28 cellular contexts compared by ENCODE assay signal in the genomic region with DNA sequence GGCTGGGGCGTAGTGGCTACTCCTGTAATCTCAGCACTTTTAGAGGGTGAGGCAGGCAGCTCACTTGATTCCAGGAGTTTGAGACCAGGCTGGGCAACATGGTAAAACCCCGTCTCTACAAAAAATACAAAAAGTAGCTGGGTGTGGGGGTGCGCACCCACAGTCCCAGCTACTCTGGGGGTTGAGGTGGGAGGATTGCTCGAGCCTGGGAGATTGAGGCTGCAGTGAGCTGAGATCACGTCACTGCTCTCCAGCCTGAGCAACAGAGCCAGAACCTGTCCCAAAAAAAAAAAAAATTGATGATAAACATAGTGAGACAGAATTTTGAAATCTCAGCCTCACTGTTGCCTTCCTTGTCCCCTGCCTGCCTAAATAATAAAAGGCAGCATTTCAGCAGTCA.
"Had no signal": no experiment of that assay in that cellular context is flagged by ENCODE, and none has a peak within 500 bp of the region (broad histone marks: within the 10 kb centered on the region; RNA-seq: fewer than 3 reads in every experiment).

No MANE protein-coding gene starts in this region.

- H3K27me3 Mint-ChIP-seq: naive thymus-derived CD8-positive, alpha-beta T cell; stimulated activated naive B cell treated with anti-CD40 and anti-IgM and Interleukin-4, amounts not matched to agents 10 μg/mL and 1 μg/mL and 100 μg/mL, for 72 hours had no signal

- DNase-seq: heart right ventricle; kidney glomerular epithelial cell; left cardiac atrium; left lung; lower lobe of right lung; mammary epithelial cell; mesenchymal stem cell; naive thymus-derived CD8-positive, alpha-beta T cell; occipital lobe; right cardiac atrium; stimulated activated CD4-positive, alpha-beta T cell treated with anti-CD3 and anti-CD28 coated beads, Interleukin-12 subunit alpha, Interleukin-12 subunit beta, amount 100 ng/mL, for 4 hours; stimulated activated CD4-positive, alpha-beta T cell treated with anti-CD3 and anti-CD28 coated beads, Interleukin-15, amount 100 ng/mL, for 24 hours; stimulated activated CD4-positive, alpha-beta T cell treated with anti-CD3 and anti-CD28 coated beads, Interleukin-2, amount 100 ng/mL, for 24 hours; stimulated activated CD4-positive, alpha-beta T cell treated with anti-CD3 and anti-CD28 coated beads, Interleukin-4, amount 100 ng/mL, for 1 hour; stimulated activated naive B cell treated with anti-CD40 and anti-IgM and Interleukin-4, amounts not matched to agents 10 μg/mL and 1 μg/mL and 100 μg/mL, for 72 hours; stimulated activated naive CD8-positive, alpha-beta T cell treated with anti-CD3 and anti-CD28 coated beads, Interleukin-15, Interleukin-2, amounts not matched to agents 100 U/mL and 50 U/mL, for 24 hours; stomach; testis; tibial artery; trophoblast cell; upper lobe of right lung had no signal

- H3K27me3 ChIP-seq: heart right ventricle, hepatocyte, left lung, neutrophil, stomach, testis, tibial artery, upper lobe of right lung had no signal

- H3K4me3 Mint-ChIP-seq: naive thymus-derived CD8-positive, alpha-beta T cell; nephron; neural crest cell; stimulated activated naive B cell treated with anti-CD40 and anti-IgM and Interleukin-4, amounts not matched to agents 10 μg/mL and 1 μg/mL and 100 μg/mL, for 72 hours had no signal

- H3K4me1 Mint-ChIP-seq: nephron had no signal

- ATAC-seq: heart right ventricle; left cardiac atrium; left lung; lower lobe of right lung; naive thymus-derived CD8-positive, alpha-beta T cell; right cardiac atrium; sciatic nerve; stimulated activated naive B cell treated with anti-CD40 and anti-IgM and Interleukin-4, amounts not matched to agents 10 μg/mL and 1 μg/mL and 100 μg/mL, for 72 hours; stimulated activated naive CD8-positive, alpha-beta T cell treated with anti-CD3 and anti-CD28 coated beads, Interleukin-15, Interleukin-2, amounts not matched to agents 100 U/mL and 50 U/mL, for 24 hours; upper lobe of right lung had no signal

- H3K27ac ChIP-seq: heart right ventricle, hepatocyte, left lung, lower lobe of right lung, neutrophil, parathyroid adenoma, skin epidermis, stomach, testis, tibial artery, upper lobe of right lung had no signal

- H3K27ac Mint-ChIP-seq: naive thymus-derived CD8-positive, alpha-beta T cell; nephron; stimulated activated naive B cell treated with anti-CD40 and anti-IgM and Interleukin-4, amounts not matched to agents 10 μg/mL and 1 μg/mL and 100 μg/mL, for 72 hours had no signal

- H3K9me3 Mint-ChIP-seq: nephron, neural crest cell had no signal

- H3K9me3 ChIP-seq: heart right ventricle, left lung, lower lobe of right lung, neutrophil, stomach, testis, tibial artery, upper lobe of right lung had no signal

- H3K4me1 ChIP-seq: heart right ventricle, left lung, lower lobe of right lung, parathyroid adenoma, testis, tibial artery, upper lobe of right lung had no signal

- H3K4me3 ChIP-seq: heart right ventricle, hepatocyte, left lung, lower lobe of right lung, skin epidermis, stomach, testis, tibial artery, upper lobe of right lung had no signal
